19 cellular contexts compared by ENCODE assay signal in the genomic region with DNA sequence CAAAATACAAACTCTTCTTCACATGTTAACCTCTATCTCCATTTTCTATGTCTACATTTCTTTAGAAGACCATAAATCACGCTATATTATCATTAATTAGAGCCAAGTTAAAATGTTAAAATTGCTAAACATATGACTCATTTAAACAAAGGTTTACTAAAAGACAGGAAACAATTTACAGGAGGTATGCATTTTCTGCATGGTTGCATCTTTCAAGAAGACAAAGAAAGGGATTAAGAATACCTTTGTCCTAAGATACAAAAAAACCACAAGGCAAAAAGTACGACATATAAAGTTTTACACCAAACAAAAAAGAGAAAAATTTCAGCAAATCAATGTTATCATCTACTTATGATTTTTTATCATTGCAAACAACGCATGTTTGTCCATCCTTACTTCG.
A peak's percentile ranks its signal among the peaks of the same experiment; 100 is the strongest.
DNase-seq lines count a peak whose midpoint lies in the region; ATAC-seq and TF ChIP-seq lines count a peak whose summit lies in the region.
"Had no signal": no experiment of that assay in that cellular context is flagged by ENCODE, and none has a peak within 500 bp of the region (broad histone marks: within the 10 kb centered on the region; RNA-seq: fewer than 3 reads in every experiment).

No MANE protein-coding gene starts in this region.

- no peaks in the 10 kb centered on the region for H3K79me2 ChIP-seq in GM23338 (replicated peaks; ENCODE audit: insufficient read depth)
- H3K79me2 ChIP-seq in KMS-11 (ENCODE audit: insufficient read depth, low read depth) = no peaks in the 10 kb centered on the region
- H3K79me2 ChIP-seq in neural progenitor cell (ENCODE audit: low read depth) = no peaks in the 10 kb centered on the region

- TF ChIP-seq CTCF in GM23338 (conservative IDR thresholded peaks at IDR 0.05; ENCODE audit: low read depth in 2 of 2) (no peak), KMS-11 (conservative IDR thresholded peaks at IDR 0.05; ENCODE audit: low read depth, low read length) (no peak), neural progenitor cell (IDR thresholded peaks at IDR 0.05) (no peak)

- H3K9me3 Mint-ChIP-seq in GM23338 (0 out of 3 replicates have a peak, but pooled peaks cover 5% of the 10 kb centered on the region), neural progenitor cell (peaks cover 16% of the 10 kb centered on the region)
- no peaks in the 10 kb centered on the region for H3K9me3 Mint-ChIP-seq in activated CD8-positive, alpha-beta memory T cell treated with anti-CD3 and anti-CD28 coated beads, Interleukin-2, amount 10 ng/mL, durations not matched to agents 7 days and 5 days (ENCODE audit: low read depth)

- H3K36me3 Mint-ChIP-seq in GM23338 (ENCODE audit: low read depth) (peaks cover 14% of the 10 kb centered on the region), neural progenitor cell (peaks cover 8% of the 10 kb centered on the region)
- H3K36me3 Mint-ChIP-seq in activated CD8-positive, alpha-beta memory T cell treated with anti-CD3 and anti-CD28 coated beads, Interleukin-2, amount 10 ng/mL, durations not matched to agents 7 days and 5 days = no peaks in the 10 kb centered on the region
- H3K36me3 Mint-ChIP-seq: CD8-positive, alpha-beta memory T cell had no signal

- CTCF ChIA-PET in activated CD8-positive, alpha-beta memory T cell treated with anti-CD3 and anti-CD28 coated beads, Interleukin-2, amount 10 ng/mL, durations not matched to agents 7 days and 5 days (lab: Charles Lee) = no interaction called here

- H3K4me1 ChIP-seq in GM23338 (ENCODE audit: insufficient read depth) = peaks cover 31% of the 10 kb centered on the region
- H3K4me1 ChIP-seq in KMS-11 (ENCODE audit: low read depth, poor library complexity, severe bottlenecking) = peaks cover 62% of the 10 kb centered on the region
- H3K4me1 ChIP-seq in neural progenitor cell = peaks cover 22% of the 10 kb centered on the region

- H3K4me1 Mint-ChIP-seq in GM23338 = peaks cover 30% of the 10 kb centered on the region
- peaks cover 29% of the 10 kb centered on the region for H3K4me1 Mint-ChIP-seq in neural progenitor cell
- no peaks in the 10 kb centered on the region for H3K4me1 Mint-ChIP-seq in activated CD8-positive, alpha-beta memory T cell treated with anti-CD3 and anti-CD28 coated beads, Interleukin-2, amount 10 ng/mL, durations not matched to agents 7 days and 5 days

- H3K27me3 Mint-ChIP-seq in GM23338 (ENCODE audit: insufficient read depth, low read depth, poor library complexity) (no peaks in the 10 kb centered on the region), neural progenitor cell (ENCODE audit: insufficient read depth, low read depth) (peaks cover 2% of the 10 kb centered on the region)
- H3K27me3 Mint-ChIP-seq in activated CD8-positive, alpha-beta memory T cell treated with anti-CD3 and anti-CD28 coated beads, Interleukin-2, amount 10 ng/mL, durations not matched to agents 7 days and 5 days = no peaks in the 10 kb centered on the region

- H3K27ac ChIP-seq in GM23338 (ENCODE audit: low read depth) (peak overlapping the region; percentile 64; the same call in 1 of the 2 replicates), KMS-11 (peak overlapping the region; percentile 31; the same call in 1 of the 2 replicates), neural progenitor cell (peak overlapping the region; percentile 62)
- H3K27ac ChIP-seq: PC-9 had no signal

- H3K9me3 ChIP-seq in neural progenitor cell (ENCODE audit: low read depth) = no peaks in the 10 kb centered on the region

- H3K27ac Mint-ChIP-seq in GM23338 = peak overlapping the region; percentile 60
- peak overlapping the region; percentile 26 for H3K27ac Mint-ChIP-seq in neural progenitor cell
- H3K27ac Mint-ChIP-seq in activated CD8-positive, alpha-beta memory T cell treated with anti-CD3 and anti-CD28 coated beads, Interleukin-2, amount 10 ng/mL, durations not matched to agents 7 days and 5 days = no peak overlapping the region

- H3K9ac ChIP-seq in KMS-11 (no peak overlapping the region), neural progenitor cell (no peak overlapping the region)

- no peak overlapping the region for H3K4me3 Mint-ChIP-seq in GM23338
- H3K4me3 Mint-ChIP-seq in neural progenitor cell = no peak overlapping the region
- H3K4me3 Mint-ChIP-seq in activated CD8-positive, alpha-beta memory T cell treated with anti-CD3 and anti-CD28 coated beads, Interleukin-2, amount 10 ng/mL, durations not matched to agents 7 days and 5 days = no peak overlapping the region
- H3K4me3 Mint-ChIP-seq: CD8-positive, alpha-beta memory T cell had no signal

- no peak overlapping the region for H3K4me3 ChIP-seq in GM23338
- H3K4me3 ChIP-seq in KMS-11 (IDR thresholded peaks at IDR 0.05; ENCODE audit: insufficient read depth, low read depth, low read length) = no peak overlapping the region
- H3K4me3 ChIP-seq in neural progenitor cell = no peak overlapping the region
- H3K4me3 ChIP-seq: PC-9 had no signal

- ATAC-seq in GM23338 (no peak), HG03571 (IDR thresholded peaks at IDR 0.05; ENCODE audit: unreplicated experiment) (no peak)
- ATAC-seq in activated CD8-positive, alpha-beta memory T cell treated with anti-CD3 and anti-CD28 coated beads, Interleukin-2, amount 10 ng/mL, durations not matched to agents 7 days and 5 days = no peak

- H2AFZ ChIP-seq in GM23338 (no peak overlapping the region), KMS-11 (ENCODE audit: low read depth) (no peak overlapping the region), neural progenitor cell (replicated peaks) (no peak overlapping the region)
- H2AFZ ChIP-seq: PC-9 had no signal

- 0 out of 2 replicates have a peak overlapping the region, but pooled peaks have one; percentile 12 for H3K4me2 ChIP-seq in GM23338
- H3K4me2 ChIP-seq in KMS-11 = peak overlapping the region; percentile 15
- H3K4me2 ChIP-seq in neural progenitor cell = peak overlapping the region; percentile 16
- H3K4me2 ChIP-seq: PC-9 had no signal

- no peaks in the 10 kb centered on the region for H4K20me1 ChIP-seq in GM23338 (replicated peaks; ENCODE audit: insufficient read depth)
- H4K20me1 ChIP-seq in KMS-11 (ENCODE audit: insufficient read depth) = no peaks in the 10 kb centered on the region
- no peaks in the 10 kb centered on the region for H4K20me1 ChIP-seq in neural progenitor cell (ENCODE audit: low read depth)

- DNase-seq in GM23338 (ENCODE audit: low spot score) (no peak), RPMI7951 (ENCODE audit: low read depth) (peak; percentile 63), neural progenitor cell (ENCODE audit: low spot score) (peak; percentile 29), COLO829 (ENCODE audit: low spot score) (no peak), NCI-H2081 treated with DMSO at 0.1 percent for 48 hours (lab: John Stamatoyannopoulos, UW) (no peak)
- no peak for DNase-seq in activated CD8-positive, alpha-beta memory T cell treated with anti-CD3 and anti-CD28 coated beads, Interleukin-2, amount 10 ng/mL, durations not matched to agents 7 days and 5 days
- DNase-seq: ACHN; C1 segment of cervical spinal cord; CD8-positive, alpha-beta memory T cell; DMS79; HCEC 1CT; KBM-7; NCI-H1092; NCI-H1436 treated with DMSO at 0.1 percent for 48 hours; NCI-H774; PC-9; T-helper 1 cell had no signal

- H3F3A ChIP-seq in GM23338 (replicated peaks; ENCODE audit: low read depth) (no peaks in the 10 kb centered on the region), neural progenitor cell (ENCODE audit: low read depth) (peaks cover 7% of the 10 kb centered on the region)

- H3K9me2 ChIP-seq in GM23338 (ENCODE audit: insufficient read depth) = no peaks in the 10 kb centered on the region

- H3K36me3 ChIP-seq in GM23338 (ENCODE audit: insufficient read depth) (no peaks in the 10 kb centered on the region), KMS-11 (ENCODE audit: insufficient read depth) (no peaks in the 10 kb centered on the region), neural progenitor cell (no peaks in the 10 kb centered on the region)

- H3K27me3 ChIP-seq in GM23338 (ENCODE audit: insufficient read depth) = no peaks in the 10 kb centered on the region
- H3K27me3 ChIP-seq in KMS-11 (ENCODE audit: insufficient read depth, low read depth) = no peaks in the 10 kb centered on the region
- H3K27me3 ChIP-seq in neural progenitor cell = no peaks in the 10 kb centered on the region

TF ChIP-seq in GM23338, 12 proteins besides CTCF, POLR2A, EP300 and RAD21:
- no peak for TF ChIP-seq JUNB (IDR thresholded peaks at IDR 0.05; ENCODE audit: unreplicated experiment)
- no peak for TF ChIP-seq EZH2phosphoT487 (IDR thresholded peaks at IDR 0.05; ENCODE audit: unreplicated experiment)
- TF ChIP-seq STAT1 (IDR thresholded peaks at IDR 0.05; ENCODE audit: unreplicated experiment) = no peak
- TF ChIP-seq ZNF114 (CRISPR knock-in tag; IDR thresholded peaks at IDR 0.05) = no peak
- TF ChIP-seq EZH2 (IDR thresholded peaks at IDR 0.05; ENCODE audit: low read depth, unreplicated experiment) = no peak
- TF ChIP-seq POLR2AphosphoS5 (IDR thresholded peaks at IDR 0.05; ENCODE audit: low read depth) = no peak
- TF ChIP-seq CREB1 (CRISPR knock-in tag; IDR thresholded peaks at IDR 0.05; ENCODE audit: low read depth) = no peak
- TF ChIP-seq, protein P1, sequence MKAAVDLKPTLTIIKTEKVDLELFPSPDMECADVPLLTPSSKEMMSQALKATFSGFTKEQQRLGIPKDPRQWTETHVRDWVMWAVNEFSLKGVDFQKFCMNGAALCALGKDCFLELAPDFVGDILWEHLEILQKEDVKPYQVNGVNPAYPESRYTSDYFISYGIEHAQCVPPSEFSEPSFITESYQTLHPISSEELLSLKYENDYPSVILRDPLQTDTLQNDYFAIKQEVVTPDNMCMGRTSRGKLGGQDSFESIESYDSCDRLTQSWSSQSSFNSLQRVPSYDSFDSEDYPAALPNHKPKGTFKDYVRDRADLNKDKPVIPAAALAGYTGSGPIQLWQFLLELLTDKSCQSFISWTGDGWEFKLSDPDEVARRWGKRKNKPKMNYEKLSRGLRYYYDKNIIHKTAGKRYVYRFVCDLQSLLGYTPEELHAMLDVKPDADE (IDR thresholded peaks at IDR 0.05) = no peak
- TF ChIP-seq ZNF331 (CRISPR knock-in tag; IDR thresholded peaks at IDR 0.05; ENCODE audit: low read depth) = no peak

Comparison
In these comparisons a context has a peak if more than half of its experiments do, and no peak if none do; other contexts are left out.
1. DNase-seq: peak in RPMI7951 (single experiment) and neural progenitor cell (single experiment); none in GM23338 (single experiment), COLO829 (single experiment), activated CD8-positive, alpha-beta memory T cell treated with anti-CD3 and anti-CD28 coated beads, Interleukin-2, amount 10 ng/mL, durations not matched to agents 7 days and 5 days (single experiment) and NCI-H2081 treated with DMSO at 0.1 percent for 48 hours (single experiment).
2. Peak in every context shown above with its lines, with median percentiles within 50 percentile points of each other: H3K27ac ChIP-seq and H3K4me2 ChIP-seq.